16 cellular contexts compared by ENCODE assay signal in the genomic region with DNA sequence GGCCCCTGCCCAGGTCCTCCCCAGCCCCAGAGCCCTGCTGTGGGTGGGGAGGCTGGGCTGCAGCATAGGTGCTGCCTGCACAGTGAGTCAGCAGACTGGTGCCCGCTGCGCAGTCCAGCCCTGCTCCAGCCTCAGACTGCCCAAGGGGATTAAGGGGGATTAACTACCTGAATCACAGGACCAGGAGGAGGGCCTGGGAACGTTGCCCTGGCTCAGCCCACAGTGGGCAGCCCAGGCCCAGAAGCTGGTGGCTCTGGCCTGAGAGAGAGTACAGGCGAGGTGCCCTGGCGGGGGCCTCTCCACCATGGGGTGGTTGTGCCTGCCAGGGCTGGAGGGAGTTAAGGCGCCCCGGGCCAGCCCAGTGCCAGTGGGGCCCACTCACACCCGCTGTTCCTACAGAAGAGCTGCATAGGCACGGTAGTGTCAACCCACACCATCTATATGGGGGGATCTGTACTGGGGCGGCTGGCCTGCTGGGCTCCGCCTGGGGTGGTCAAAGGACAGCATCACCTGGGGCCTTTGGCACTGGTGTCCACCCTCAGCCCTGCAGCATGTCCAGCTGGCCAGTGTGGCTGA. TPM values are rescaled to one million over a fixed set of nuclear protein-coding genes. Genes with fewer than 3 reads are reported as not detected.
DNase-seq lines count a peak whose midpoint lies in the region; ATAC-seq and TF ChIP-seq lines count a peak whose summit lies in the region.
"Had no signal": no experiment of that assay in that cellular context is flagged by ENCODE, and none has a peak within 500 bp of the region (broad histone marks: within the 10 kb centered on the region; RNA-seq: fewer than 3 reads in every experiment).

No MANE protein-coding gene starts in this region.

- H3K27ac ChIP-seq in PC-9 (peak overlapping the region; percentile 39; the same call in 1 of the 2 replicates), neural progenitor cell (no peak overlapping the region), upper lobe of right lung (no peak overlapping the region)
- H3K27ac ChIP-seq: brain microvascular endothelial cell, SK-N-MC, testis had no signal

- H3K4me1 Mint-ChIP-seq in neural progenitor cell: peaks cover 11% of the 10 kb centered on the region

- no peaks in the 10 kb centered on the region for H3K36me3 Mint-ChIP-seq in neural progenitor cell

- H3K27me3 ChIP-seq in PC-9 (ENCODE audit: insufficient read depth, low read depth) (no peaks in the 10 kb centered on the region), neural progenitor cell (peaks cover 13% of the 10 kb centered on the region), upper lobe of right lung (peaks cover 4% of the 10 kb centered on the region)
- H3K27me3 ChIP-seq: brain microvascular endothelial cell, testis had no signal

- H3K4me3 Mint-ChIP-seq in neural progenitor cell: no peak overlapping the region

- no peaks in the 10 kb centered on the region for H4K20me1 ChIP-seq in PC-9 (ENCODE audit: insufficient read depth)
- H4K20me1 ChIP-seq in neural progenitor cell (ENCODE audit: low read depth): peaks cover 7% of the 10 kb centered on the region

- H3K4me3 ChIP-seq in PC-9 (no peak overlapping the region), neural progenitor cell (no peak overlapping the region), upper lobe of right lung (no peak overlapping the region)
- H3K4me3 ChIP-seq: SK-N-MC, testis had no signal

- peak; percentile 88 for DNase-seq in H4 (ENCODE audit: low spot score)
- DNase-seq in PC-9: peak; percentile 73 to 87
- peak; percentile 59 for DNase-seq in neural progenitor cell (ENCODE audit: low spot score)
- no peak for DNase-seq in GM10248 (ENCODE audit: extremely low spot score)
- DNase-seq in COLO829 (ENCODE audit: low spot score): no peak
- no peak for DNase-seq in upper lobe of right lung
- DNase-seq: brain microvascular endothelial cell; effector CD8-positive, alpha-beta T cell; foreskin fibroblast; NCI-H2171; NK-92 treated with Interleukin-12 subunit alpha and Interleukin-12 subunit beta, amount 100 ng/mL, for 24 hours; stimulated activated CD4-positive, alpha-beta T cell treated with anti-CD3 and anti-CD28 coated beads, Interleukin-15, amount 100 ng/mL, for 24 hours; testis had no signal

- no TSS peak for BruUV-seq in PC-9 (replicated peaks; lab: Mats Ljungman, UMichigan)

- no peak overlapping the region for H3K9ac ChIP-seq in neural progenitor cell

- TF ChIP-seq CTCF in PC-9 (conservative IDR thresholded peaks at IDR 0.05) (no peak), neural progenitor cell (IDR thresholded peaks at IDR 0.05) (no peak), GM10248 (IDR thresholded peaks at IDR 0.05; ENCODE audit: control extremely low read depth, extremely low read depth, low read depth, missing control alignments) (no peak), upper lobe of right lung (IDR thresholded peaks at IDR 0.05) (no peak)

- CTCF ChIA-PET in PC-9 (lab: Charles Lee) (no interaction called here), GM10248 (lab: Yijun Ruan, JAX) (interaction anchor here (1.0 kb wide), 1 partner anchor 211 kb away, joined by 3 read pairs; no protein-coding TSS in a partner anchor)

- H3K4me1 ChIP-seq in PC-9 (replicated peaks; ENCODE audit: insufficient read depth) (peaks cover 9% of the 10 kb centered on the region), neural progenitor cell (peaks cover 16% of the 10 kb centered on the region), upper lobe of right lung (peaks cover 7% of the 10 kb centered on the region)
- H3K4me1 ChIP-seq: testis had no signal

- H3K79me2 ChIP-seq in PC-9 (ENCODE audit: low read depth) (no peaks in the 10 kb centered on the region), neural progenitor cell (ENCODE audit: low read depth) (no peaks in the 10 kb centered on the region)

- ATAC-seq in esophagus mucosa (peak; percentile 59), HG03565 (IDR thresholded peaks at IDR 0.05; ENCODE audit: unreplicated experiment) (no peak), upper lobe of right lung (no peak)

- H3F3A ChIP-seq in PC-9 (ENCODE audit: insufficient read depth, low read depth): peaks cover 10% of the 10 kb centered on the region
- no peaks in the 10 kb centered on the region for H3F3A ChIP-seq in neural progenitor cell (ENCODE audit: low read depth)

- H3K9me3 Mint-ChIP-seq in neural progenitor cell: no peaks in the 10 kb centered on the region

- no peak overlapping the region for H3K27ac Mint-ChIP-seq in neural progenitor cell

- intact Hi-C loops in PC-9 (cut with micrococcal nuclease; ENCODE audit: unreplicated experiment): loop anchor here (1.0 to 5.0 kb wide), 3 partner anchors 79 to 307 kb away; no protein-coding TSS in a partner anchor
- intact Hi-C loops in upper lobe of right lung (cut with DNase I): no loop called here

- POLR2A ChIA-PET in PC-9 (lab: Charles Lee; ENCODE audit: unreplicated experiment): interaction anchor here (0.6 kb wide), 1 partner anchor 421 kb away, joined by 3 read pairs; no protein-coding TSS in a partner anchor
- POLR2A ChIA-PET in GM10248 (lab: Yijun Ruan, JAX): interaction anchor here (0.5 kb wide), 1 partner anchor 45 kb away, joined by 7 read pairs; a partner anchor contains a TSS

- H3K9me2 ChIP-seq in PC-9 (ENCODE audit: insufficient read depth): no peaks in the 10 kb centered on the region

- H3K9me3 ChIP-seq in PC-9 (ENCODE audit: insufficient read depth, low read depth) (no peaks in the 10 kb centered on the region), neural progenitor cell (ENCODE audit: low read depth) (no peaks in the 10 kb centered on the region), upper lobe of right lung (no peaks in the 10 kb centered on the region)
- H3K9me3 ChIP-seq: testis had no signal

- no peak overlapping the region for H2AFZ ChIP-seq in PC-9
- H2AFZ ChIP-seq in neural progenitor cell (replicated peaks): no peak overlapping the region

- 0 out of 2 replicates have a peak overlapping the region, but pooled peaks have one; percentile 21 for H3K4me2 ChIP-seq in PC-9
- H3K4me2 ChIP-seq in neural progenitor cell: no peak overlapping the region

- H3K36me3 ChIP-seq in PC-9 (ENCODE audit: low read depth) (no peaks in the 10 kb centered on the region), neural progenitor cell (no peaks in the 10 kb centered on the region), upper lobe of right lung (no peaks in the 10 kb centered on the region)
- H3K36me3 ChIP-seq: brain microvascular endothelial cell had no signal

- H3K27me3 Mint-ChIP-seq in neural progenitor cell (ENCODE audit: insufficient read depth, low read depth): peaks cover 2% of the 10 kb centered on the region

RNA-seq across cellular contexts. Expression of a gene that starts 2.3 kb away (rescaled TPM):
- 1.1 and 2.4 TPM in 2 replicates for total RNA-seq in H4 (2014; rRNA removed; shearing (Covaris generic))
- total RNA-seq in PC-9 (2021): 62.9 and 91.7 TPM in 2 replicates
- 9.8 TPM for total RNA-seq in esophagus mucosa
- 5.1 and 14.9 TPM in 2 replicates for total RNA-seq in neural progenitor cell (ENCODE audit: low replicate concordance)
- 39.4 TPM for total RNA-seq in upper lobe of right lung

RNA-seq across cellular contexts. Expression of a gene that starts 44.6 kb away (rescaled TPM):
- 0.74 and 1.8 TPM in 2 replicates for total RNA-seq in H4 (2014; rRNA removed; shearing (Covaris generic))
- total RNA-seq in PC-9 (2021) (7.8 and 13.8 TPM in 2 replicates), esophagus mucosa (6.9 TPM), neural progenitor cell (ENCODE audit: low replicate concordance) (2.2 and 6.7 TPM in 2 replicates), upper lobe of right lung (13.0 TPM)

Comparison
In these comparisons a context has a peak if more than half of its experiments do, and no peak if none do; other contexts are left out.
1. DNase-seq: peak in H4 (single experiment), PC-9 (2 of 2) and neural progenitor cell (single experiment); none in GM10248 (single experiment), COLO829 (single experiment) and upper lobe of right lung (single experiment).